Comparison of ENCODE assay signal across 1 cellular context in the genomic region with DNA sequence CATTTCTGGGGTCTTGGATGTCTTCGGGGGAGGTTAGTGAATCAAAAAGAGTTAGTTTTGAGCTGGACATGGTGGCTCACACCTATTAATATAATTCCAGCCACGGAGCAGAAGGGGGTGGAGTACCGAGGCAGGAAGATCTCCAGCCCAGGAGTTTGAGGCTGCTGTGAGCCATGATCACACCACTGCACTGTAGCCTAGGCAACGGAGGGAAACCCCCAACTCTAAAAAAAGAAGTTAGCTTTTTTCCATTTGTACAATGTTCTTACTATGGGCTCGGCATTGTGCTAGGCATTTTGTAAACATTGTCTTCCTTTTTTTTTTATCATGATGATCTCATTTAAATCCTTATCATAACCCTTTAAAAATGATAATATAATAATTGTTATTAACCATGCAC.
TF ChIP-seq lines count a peak whose summit lies in the region.

No MANE protein-coding gene starts in this region.

TF ChIP-seq in SK-N-SH, 30 proteins besides CTCF, POLR2A, EP300 and RAD21:
- TF ChIP-seq, protein P1, sequence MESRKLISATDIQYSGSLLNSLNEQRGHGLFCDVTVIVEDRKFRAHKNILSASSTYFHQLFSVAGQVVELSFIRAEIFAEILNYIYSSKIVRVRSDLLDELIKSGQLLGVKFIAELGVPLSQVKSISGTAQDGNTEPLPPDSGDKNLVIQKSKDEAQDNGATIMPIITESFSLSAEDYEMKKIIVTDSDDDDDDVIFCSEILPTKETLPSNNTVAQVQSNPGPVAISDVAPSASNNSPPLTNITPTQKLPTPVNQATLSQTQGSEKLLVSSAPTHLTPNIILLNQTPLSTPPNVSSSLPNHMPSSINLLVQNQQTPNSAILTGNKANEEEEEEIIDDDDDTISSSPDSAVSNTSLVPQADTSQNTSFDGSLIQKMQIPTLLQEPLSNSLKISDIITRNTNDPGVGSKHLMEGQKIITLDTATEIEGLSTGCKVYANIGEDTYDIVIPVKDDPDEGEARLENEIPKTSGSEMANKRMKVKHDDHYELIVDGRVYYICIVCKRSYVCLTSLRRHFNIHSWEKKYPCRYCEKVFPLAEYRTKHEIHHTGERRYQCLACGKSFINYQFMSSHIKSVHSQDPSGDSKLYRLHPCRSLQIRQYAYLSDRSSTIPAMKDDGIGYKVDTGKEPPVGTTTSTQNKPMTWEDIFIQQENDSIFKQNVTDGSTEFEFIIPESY (IDR thresholded peaks at IDR 0.05; ENCODE audit: borderline replicate concordance, low read depth), result no peak
- TF ChIP-seq, protein P2, sequence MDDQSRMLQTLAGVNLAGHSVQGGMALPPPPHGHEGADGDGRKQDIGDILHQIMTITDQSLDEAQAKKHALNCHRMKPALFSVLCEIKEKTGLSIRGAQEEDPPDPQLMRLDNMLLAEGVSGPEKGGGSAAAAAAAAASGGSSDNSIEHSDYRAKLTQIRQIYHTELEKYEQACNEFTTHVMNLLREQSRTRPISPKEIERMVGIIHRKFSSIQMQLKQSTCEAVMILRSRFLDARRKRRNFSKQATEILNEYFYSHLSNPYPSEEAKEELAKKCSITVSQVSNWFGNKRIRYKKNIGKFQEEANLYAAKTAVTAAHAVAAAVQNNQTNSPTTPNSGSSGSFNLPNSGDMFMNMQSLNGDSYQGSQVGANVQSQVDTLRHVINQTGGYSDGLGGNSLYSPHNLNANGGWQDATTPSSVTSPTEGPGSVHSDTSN (IDR thresholded peaks at IDR 0.05), result no peak
- TF ChIP-seq GATA2 (CRISPR knock-in tag; IDR thresholded peaks at IDR 0.05) (no peak), FOSL2 (IDR thresholded peaks at IDR 0.05; ENCODE audit: borderline replicate concordance, low read depth) (no peak), ELF1 (IDR thresholded peaks at IDR 0.05) (no peak), MEF2A (IDR thresholded peaks at IDR 0.05; ENCODE audit: borderline replicate concordance, low read depth) (no peak), RXRA (IDR thresholded peaks at IDR 0.05; ENCODE audit: borderline replicate concordance, low read depth) (no peak), YY1 (IDR thresholded peaks at IDR 0.05; ENCODE audit: low read depth) (no peak), RCOR1 (IDR thresholded peaks at IDR 0.05; ENCODE audit: low read length) (no peak), JUND (IDR thresholded peaks at IDR 0.05) (no peak), GABPA (IDR thresholded peaks at IDR 0.05; ENCODE audit: low read depth) (no peak), NRF1 (IDR thresholded peaks at IDR 0.05; ENCODE audit: low read depth, low read length) (no peak)
- TF ChIP-seq, protein P3, sequence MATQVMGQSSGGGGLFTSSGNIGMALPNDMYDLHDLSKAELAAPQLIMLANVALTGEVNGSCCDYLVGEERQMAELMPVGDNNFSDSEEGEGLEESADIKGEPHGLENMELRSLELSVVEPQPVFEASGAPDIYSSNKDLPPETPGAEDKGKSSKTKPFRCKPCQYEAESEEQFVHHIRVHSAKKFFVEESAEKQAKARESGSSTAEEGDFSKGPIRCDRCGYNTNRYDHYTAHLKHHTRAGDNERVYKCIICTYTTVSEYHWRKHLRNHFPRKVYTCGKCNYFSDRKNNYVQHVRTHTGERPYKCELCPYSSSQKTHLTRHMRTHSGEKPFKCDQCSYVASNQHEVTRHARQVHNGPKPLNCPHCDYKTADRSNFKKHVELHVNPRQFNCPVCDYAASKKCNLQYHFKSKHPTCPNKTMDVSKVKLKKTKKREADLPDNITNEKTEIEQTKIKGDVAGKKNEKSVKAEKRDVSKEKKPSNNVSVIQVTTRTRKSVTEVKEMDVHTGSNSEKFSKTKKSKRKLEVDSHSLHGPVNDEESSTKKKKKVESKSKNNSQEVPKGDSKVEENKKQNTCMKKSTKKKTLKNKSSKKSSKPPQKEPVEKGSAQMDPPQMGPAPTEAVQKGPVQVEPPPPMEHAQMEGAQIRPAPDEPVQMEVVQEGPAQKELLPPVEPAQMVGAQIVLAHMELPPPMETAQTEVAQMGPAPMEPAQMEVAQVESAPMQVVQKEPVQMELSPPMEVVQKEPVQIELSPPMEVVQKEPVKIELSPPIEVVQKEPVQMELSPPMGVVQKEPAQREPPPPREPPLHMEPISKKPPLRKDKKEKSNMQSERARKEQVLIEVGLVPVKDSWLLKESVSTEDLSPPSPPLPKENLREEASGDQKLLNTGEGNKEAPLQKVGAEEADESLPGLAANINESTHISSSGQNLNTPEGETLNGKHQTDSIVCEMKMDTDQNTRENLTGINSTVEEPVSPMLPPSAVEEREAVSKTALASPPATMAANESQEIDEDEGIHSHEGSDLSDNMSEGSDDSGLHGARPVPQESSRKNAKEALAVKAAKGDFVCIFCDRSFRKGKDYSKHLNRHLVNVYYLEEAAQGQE (IDR thresholded peaks at IDR 0.05; ENCODE audit: low read depth, low read length), result no peak
- TF ChIP-seq, protein P4, sequence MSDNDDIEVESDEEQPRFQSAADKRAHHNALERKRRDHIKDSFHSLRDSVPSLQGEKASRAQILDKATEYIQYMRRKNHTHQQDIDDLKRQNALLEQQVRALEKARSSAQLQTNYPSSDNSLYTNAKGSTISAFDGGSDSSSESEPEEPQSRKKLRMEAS (IDR thresholded peaks at IDR 0.05; ENCODE audit: low read depth), result no peak
- TF ChIP-seq, protein P5, sequence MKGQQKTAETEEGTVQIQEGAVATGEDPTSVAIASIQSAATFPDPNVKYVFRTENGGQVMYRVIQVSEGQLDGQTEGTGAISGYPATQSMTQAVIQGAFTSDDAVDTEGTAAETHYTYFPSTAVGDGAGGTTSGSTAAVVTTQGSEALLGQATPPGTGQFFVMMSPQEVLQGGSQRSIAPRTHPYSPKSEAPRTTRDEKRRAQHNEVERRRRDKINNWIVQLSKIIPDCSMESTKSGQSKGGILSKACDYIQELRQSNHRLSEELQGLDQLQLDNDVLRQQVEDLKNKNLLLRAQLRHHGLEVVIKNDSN (IDR thresholded peaks at IDR 0.05; ENCODE audit: borderline replicate concordance, low read depth), result no peak
